Comparison of ENCODE assay signal across 23 cellular contexts in genomic region chr2:202346180-202346579, GRCh38.
"Had no signal": no experiment of that assay in that cellular context is flagged by ENCODE, and none has a peak within 500 bp of the region (broad histone marks: within the 10 kb centered on the region; RNA-seq: fewer than 3 reads in every experiment).

No MANE protein-coding gene starts in this region.

- H3K27ac ChIP-seq: brain microvascular endothelial cell, colonic mucosa, epithelial cell of prostate, esophagus squamous epithelium, gastroesophageal sphincter had no signal

- H3K27me3 ChIP-seq: brain microvascular endothelial cell, colonic mucosa, esophagus squamous epithelium, gastroesophageal sphincter had no signal

- H3K36me3 ChIP-seq: brain microvascular endothelial cell, colonic mucosa, esophagus squamous epithelium, gastroesophageal sphincter had no signal

- H3K4me1 ChIP-seq: colonic mucosa, gastroesophageal sphincter had no signal

- DNase-seq: activated CD4-positive, alpha-beta memory T cell treated with anti-CD3 and anti-CD28 coated beads, Interleukin-2, amount 10 ng/mL, durations not matched to agents 7 days and 5 days; activated CD4-positive, alpha-beta T cell treated with anti-CD3 and anti-CD28 coated beads for 1 hour; activated CD4-positive, alpha-beta T cell treated with anti-CD3 and anti-CD28 coated beads for 4 hours; activated CD4-positive, alpha-beta T cell treated with anti-CD3 and anti-CD28 coated beads, Interleukin-2, amount 10 ng/mL, durations not matched to agents 7 days and 5 days; activated CD4-positive, alpha-beta T cell treated with anti-CD3 and anti-CD28 coated beads, Interleukin-2, amount 50 U/mL, for 4 hours; activated CD8-positive, alpha-beta memory T cell treated with anti-CD3 and anti-CD28 coated beads, Interleukin-2, amount 50 U/mL, for 48 hours; activated gamma-delta T cell; activated naive CD4-positive, alpha-beta T cell; activated naive CD4-positive, alpha-beta T cell treated with anti-CD3 and anti-CD28 coated beads, Interleukin-2, amount 10 ng/mL, durations not matched to agents 7 days and 5 days; activated naive CD8-positive, alpha-beta T cell treated with anti-CD3 and anti-CD28 coated beads, Interleukin-2, amount 10 ng/mL, durations not matched to agents 7 days and 5 days; activated T-cell treated with anti-CD3 and anti-CD28 coated beads for 4 hours; activated T-cell treated with anti-CD3 and anti-CD28 coated beads, Interleukin-2, amount 50 U/mL, for 24 hours; activated T-cell treated with anti-CD3 and anti-CD28 coated beads, Interleukin-2, amount 50 U/mL, for 72 hours; anterior cingulate cortex; brain microvascular endothelial cell; caudate nucleus; colonic mucosa; effector CD8-positive, alpha-beta T cell; esophagus squamous epithelium; foreskin melanocyte; T-helper 2 cell had no signal

- H3K4me3 ChIP-seq: colonic mucosa, esophagus squamous epithelium, gastroesophageal sphincter had no signal

- H3K9me3 ChIP-seq: colonic mucosa, esophagus squamous epithelium, gastroesophageal sphincter had no signal
